Comparison of ENCODE assay signal across 20 cellular contexts in the genomic region with DNA sequence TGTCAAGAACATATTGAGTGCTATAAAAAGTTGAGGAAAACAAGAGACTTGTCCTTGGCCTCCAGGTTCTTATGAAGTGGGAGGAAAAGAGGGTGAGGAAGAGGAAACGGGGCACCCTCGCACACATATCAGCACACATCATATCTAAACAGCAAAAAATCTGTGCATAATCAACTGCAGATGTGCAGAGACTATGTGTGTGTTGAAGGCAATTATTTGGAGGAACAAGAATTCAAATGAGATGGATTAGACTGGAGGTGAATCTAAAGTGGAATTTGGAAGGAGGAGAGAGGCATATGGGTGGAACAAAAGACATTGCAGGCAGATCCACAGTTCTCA.
DNase-seq lines count a peak whose midpoint lies in the region; ATAC-seq, FAIRE-seq and TF ChIP-seq lines count a peak whose summit lies in the region.
"Had no signal": no experiment of that assay in that cellular context is flagged by ENCODE, and none has a peak within 500 bp of the region (broad histone marks: within the 10 kb centered on the region; RNA-seq: fewer than 3 reads in every experiment).

No MANE protein-coding gene starts in this region.

- H3K27ac ChIP-seq in thoracic aorta = peak overlapping the region; percentile 43 to 57
- H3K27ac ChIP-seq in right cardiac atrium (ENCODE audit: low read length) = no peak overlapping the region
- no peak overlapping the region for H3K27ac ChIP-seq in upper lobe of right lung
- H3K27ac ChIP-seq: C4-2B, foreskin keratinocyte, spleen, transverse colon had no signal

- H3K9me3 ChIP-seq in thoracic aorta (no peaks in the 10 kb centered on the region), right cardiac atrium (ENCODE audit: control insufficient read depth, low read length) (no peaks in the 10 kb centered on the region), upper lobe of right lung (no peaks in the 10 kb centered on the region)
- H3K9me3 ChIP-seq: spleen, transverse colon had no signal

- WGBS in right cardiac atrium = 56% methylated on average over 2 of the region's 2 CpGs

- H3K9me3 Mint-ChIP-seq in activated T-cell treated with anti-CD3 and anti-CD28 coated beads, Interleukin-2, amount 50 U/mL, for 24 hours = no peaks in the 10 kb centered on the region
- H3K9me3 Mint-ChIP-seq: activated CD4-positive, alpha-beta memory T cell treated with anti-CD3 and anti-CD28 coated beads, Interleukin-2, amount 10 ng/mL, durations not matched to agents 7 days and 5 days; activated T-cell treated with anti-CD3 and anti-CD28 coated beads, Interleukin-2, amount 50 U/mL, for 72 hours; stimulated activated memory B cell treated with anti-CD40 and anti-IgM and Interleukin-4, amounts not matched to agents 10 μg/mL and 1 μg/mL and 100 μg/mL, for 72 hours had no signal

- H3K36me3 ChIP-seq in thoracic aorta (no peaks in the 10 kb centered on the region), upper lobe of right lung (no peaks in the 10 kb centered on the region)
- H3K36me3 ChIP-seq: spleen, transverse colon had no signal

- DNase-seq in thoracic aorta (ENCODE audit: low spot score) = no peak
- DNase-seq in GM12891 (ENCODE audit: insufficient read length, low spot score) = no peak
- DNase-seq in right cardiac atrium = no peak
- DNase-seq in upper lobe of right lung = no peak
- no peak for DNase-seq in activated T-cell treated with anti-CD3 and anti-CD28 coated beads, Interleukin-2, amount 50 U/mL, for 24 hours
- DNase-seq: activated CD4-positive, alpha-beta memory T cell treated with anti-CD3 and anti-CD28 coated beads, Interleukin-2, amount 10 ng/mL, durations not matched to agents 7 days and 5 days; activated T-cell treated with anti-CD3 and anti-CD28 coated beads, Interleukin-2, amount 50 U/mL, for 72 hours; caudate nucleus; DMS79; effector CD8-positive, alpha-beta T cell; foreskin keratinocyte; NCI-H2171; spleen; transverse colon had no signal

- H3K27me3 ChIP-seq in thoracic aorta (replicated peaks; ENCODE audit: insufficient read depth) = no peaks in the 10 kb centered on the region
- H3K27me3 ChIP-seq in right cardiac atrium (ENCODE audit: control insufficient read depth, insufficient read depth) = no peaks in the 10 kb centered on the region
- H3K27me3 ChIP-seq in upper lobe of right lung = no peaks in the 10 kb centered on the region

- peak; percentile 90 for FAIRE-seq in endometrium (lab: Jason Lieb, UNC)
- no peak for FAIRE-seq in GM12891 (lab: Jason Lieb, UNC)

- H3K4me1 ChIP-seq in thoracic aorta (ENCODE audit: control insufficient read depth in 1 of 2, low read depth in 2 of 2) (peaks cover 21 to 42% of the 10 kb centered on the region in 2 donors), right cardiac atrium (ENCODE audit: control insufficient read depth, insufficient read depth, low read length) (peaks cover 10% of the 10 kb centered on the region), upper lobe of right lung (peaks cover 12% of the 10 kb centered on the region)
- H3K4me1 ChIP-seq: foreskin keratinocyte had no signal

- no peak overlapping the region for H3K27ac Mint-ChIP-seq in activated T-cell treated with anti-CD3 and anti-CD28 coated beads, Interleukin-2, amount 50 U/mL, for 24 hours
- H3K27ac Mint-ChIP-seq: activated CD4-positive, alpha-beta memory T cell treated with anti-CD3 and anti-CD28 coated beads, Interleukin-2, amount 10 ng/mL, durations not matched to agents 7 days and 5 days; activated T-cell treated with anti-CD3 and anti-CD28 coated beads, Interleukin-2, amount 50 U/mL, for 72 hours; stimulated activated memory B cell treated with anti-CD40 and anti-IgM and Interleukin-4, amounts not matched to agents 10 μg/mL and 1 μg/mL and 100 μg/mL, for 72 hours had no signal

- TF ChIP-seq CTCF in thoracic aorta (IDR thresholded peaks at IDR 0.05) = no peak
- TF ChIP-seq CTCF in upper lobe of right lung (IDR thresholded peaks at IDR 0.05) = no peak

- peaks cover 10% of the 10 kb centered on the region for H3K4me1 Mint-ChIP-seq in activated T-cell treated with anti-CD3 and anti-CD28 coated beads, Interleukin-2, amount 50 U/mL, for 24 hours (ENCODE audit: low read depth)

- H3K4me3 ChIP-seq in thoracic aorta = no peak overlapping the region
- H3K4me3 ChIP-seq in right cardiac atrium (ENCODE audit: low read length) = no peak overlapping the region
- H3K4me3 ChIP-seq in upper lobe of right lung = no peak overlapping the region
- H3K4me3 ChIP-seq: spleen, transverse colon had no signal

- no peak overlapping the region for H3K4me3 Mint-ChIP-seq in activated T-cell treated with anti-CD3 and anti-CD28 coated beads, Interleukin-2, amount 50 U/mL, for 24 hours
- H3K4me3 Mint-ChIP-seq: activated CD4-positive, alpha-beta memory T cell treated with anti-CD3 and anti-CD28 coated beads, Interleukin-2, amount 10 ng/mL, durations not matched to agents 7 days and 5 days had no signal

- peak; percentile 16 for ATAC-seq in GM18517 (IDR thresholded peaks at IDR 0.05; ENCODE audit: unreplicated experiment)
- ATAC-seq in HG03108 (IDR thresholded peaks at IDR 0.05; ENCODE audit: unreplicated experiment) = peak; percentile 9
- no peak for ATAC-seq in thoracic aorta (ENCODE audit: insufficient number of reproducible peaks, low FRiP score, low read depth)
- ATAC-seq in right cardiac atrium = no peak
- ATAC-seq in upper lobe of right lung = no peak
- ATAC-seq: activated T-cell treated with anti-CD3 and anti-CD28 coated beads, Interleukin-2, amount 50 U/mL, for 72 hours; foreskin keratinocyte; left lobe of liver; stimulated activated memory B cell treated with anti-CD40 and anti-IgM and Interleukin-4, amounts not matched to agents 10 μg/mL and 1 μg/mL and 100 μg/mL, for 72 hours had no signal

- no peaks in the 10 kb centered on the region for H3K36me3 Mint-ChIP-seq in activated T-cell treated with anti-CD3 and anti-CD28 coated beads, Interleukin-2, amount 50 U/mL, for 24 hours (ENCODE audit: low read depth)
- H3K36me3 Mint-ChIP-seq: stimulated activated memory B cell treated with anti-CD40 and anti-IgM and Interleukin-4, amounts not matched to agents 10 μg/mL and 1 μg/mL and 100 μg/mL, for 72 hours had no signal

- peaks cover 62% of the 10 kb centered on the region for H3K27me3 Mint-ChIP-seq in activated T-cell treated with anti-CD3 and anti-CD28 coated beads, Interleukin-2, amount 50 U/mL, for 24 hours

- no peak for TF ChIP-seq POLR2A in GM12891 (IDR thresholded peaks at IDR 0.05; ENCODE audit: low read depth, low read length)

- intact Hi-C loops in right cardiac atrium (cut with DNase I) = loop anchor here in 2 of 4 donors (10.0 kb wide), 1 partner anchor 153 kb away; a partner anchor contains a TSS
- intact Hi-C loops in upper lobe of right lung (cut with DNase I) = no loop called here

TF ChIP-seq in GM12891, 5 proteins besides CTCF, POLR2A, EP300 and RAD21:
- TF ChIP-seq SPI1 (IDR thresholded peaks at IDR 0.05; ENCODE audit: low read depth, low read length) (no peak), POU2F2 (IDR thresholded peaks at IDR 0.05; ENCODE audit: low read depth, low read length) (no peak), TAF1 (IDR thresholded peaks at IDR 0.05; ENCODE audit: low read depth, low read length) (no peak), PAX5 (IDR thresholded peaks at IDR 0.05; ENCODE audit: insufficient read depth, low read length, severe bottlenecking) (no peak)
TF ChIP-seq in GM12891: peak in this region for 0.

Comparison
In these comparisons a context has a peak if more than half of its experiments do, and no peak if none do; other contexts are left out.
1. ATAC-seq: peak in GM18517 (single experiment) and HG03108 (single experiment); none in thoracic aorta (single experiment), right cardiac atrium (0 of 2) and upper lobe of right lung (single experiment).
2. H3K27ac ChIP-seq: peak in thoracic aorta (2 of 2); none in right cardiac atrium (single experiment) and upper lobe of right lung (single experiment).